Comparison of ENCODE assay signal across 1 cellular context in genomic region chr4:77157859-77158486, GRCh38.
TF ChIP-seq lines count a peak whose summit lies in the region.

No MANE protein-coding gene starts in this region.

TF ChIP-seq in HepG2, 621 proteins besides CTCF, POLR2A, EP300 and RAD21 (continued from another document and continues in another):
- TF ChIP-seq NR2F6 (IDR thresholded peaks at IDR 0.05) (no peak), NR2F6 (CRISPR knock-in tag; IDR thresholded peaks at IDR 0.05) (0 out of 2 replicates have a peak, but pooled peaks have one; percentile 4), ZNF709 (CRISPR knock-in tag; IDR thresholded peaks at IDR 0.05) (no peak), SMARCE1 (IDR thresholded peaks at IDR 0.05; ENCODE audit: borderline replicate concordance) (no peak), ZNF234 (CRISPR knock-in tag; conservative IDR thresholded peaks at IDR 0.05) (no peak), MTA1 (CRISPR knock-in tag; IDR thresholded peaks at IDR 0.05; ENCODE audit: borderline replicate concordance) (peak; percentile 35; the same call in 1 of the 2 replicates), PHF21A (CRISPR knock-in tag; IDR thresholded peaks at IDR 0.05) (peak; percentile 54; the same call in 1 of the 2 replicates), ZNF569 (CRISPR knock-in tag; IDR thresholded peaks at IDR 0.05; ENCODE audit: borderline replicate concordance) (no peak), SKI (IDR thresholded peaks at IDR 0.05; ENCODE audit: partially characterized antibody) (peak; percentile 21), RBM22 (optimal IDR thresholded peaks at IDR 0.05; ENCODE audit: low read length) (no peak), BCLAF1 (IDR thresholded peaks at IDR 0.05) (no peak), MXI1 (IDR thresholded peaks at IDR 0.05; ENCODE audit: borderline replicate concordance, low read depth, low read length) (peak; percentile 70; the same call in 1 of the 3 replicates), SOX13 (IDR thresholded peaks at IDR 0.05) (no peak), SOX13 (CRISPR knock-in tag; conservative IDR thresholded peaks at IDR 0.05 in 1 of 2, IDR thresholded peaks at IDR 0.05 in 1 of 2) (peak in 1 of 2 experiments; percentile 68; a peak in 2 of 4 replicates), MBNL3 (CRISPR knock-in tag; conservative IDR thresholded peaks at IDR 0.05) (no peak), CENPT (CRISPR knock-in tag; IDR thresholded peaks at IDR 0.05; ENCODE audit: low read depth) (no peak), ZNF562 (CRISPR knock-in tag; IDR thresholded peaks at IDR 0.05; ENCODE audit: borderline replicate concordance) (no peak), SALL1 (CRISPR knock-in tag; IDR thresholded peaks at IDR 0.05) (peak; percentile 69), ZNF136 (CRISPR knock-in tag; IDR thresholded peaks at IDR 0.05; ENCODE audit: low read depth) (no peak), ZIK1 (CRISPR knock-in tag; IDR thresholded peaks at IDR 0.05; ENCODE audit: borderline replicate concordance, low read depth) (no peak; the same call in 1 of the 2 replicates), ZBTB7A (CRISPR knock-in tag; IDR thresholded peaks at IDR 0.05) (no peak), ZMYM2 (CRISPR knock-in tag; IDR thresholded peaks at IDR 0.05) (no peak), ZNF335 (CRISPR knock-in tag; IDR thresholded peaks at IDR 0.05) (0 out of 2 replicates have a peak, but pooled peaks have one; percentile 10), CEBPB (IDR thresholded peaks at IDR 0.05; ENCODE audit: borderline replicate concordance, low read depth, low read length) (peak; percentile 97), KDM2A (CRISPR knock-in tag; IDR thresholded peaks at IDR 0.05; ENCODE audit: borderline replicate concordance, low read depth) (peak; percentile 74), ZNF225 (CRISPR knock-in tag; IDR thresholded peaks at IDR 0.05) (no peak), ASH2L (IDR thresholded peaks at IDR 0.05; ENCODE audit: insufficient read length, low read depth, low read length) (peak; percentile 35), KDM5A (IDR thresholded peaks at IDR 0.05; ENCODE audit: borderline replicate concordance, low read length) (peak; percentile 61; the same call in 1 of the 2 replicates), STAT5B (CRISPR knock-in tag; IDR thresholded peaks at IDR 0.05) (no peak), ZNF597 (CRISPR knock-in tag; IDR thresholded peaks at IDR 0.05) (no peak), ZSCAN5A (CRISPR knock-in tag; IDR thresholded peaks at IDR 0.05; ENCODE audit: borderline replicate concordance) (no peak), REXO4 (CRISPR knock-in tag; IDR thresholded peaks at IDR 0.05; ENCODE audit: borderline replicate concordance) (no peak), SATB2 (CRISPR knock-in tag; IDR thresholded peaks at IDR 0.05) (no peak), NR2F1 (CRISPR knock-in tag; IDR thresholded peaks at IDR 0.05) (no peak), ZSCAN22 (CRISPR knock-in tag; IDR thresholded peaks at IDR 0.05) (no peak), ZMYM3 (CRISPR knock-in tag; IDR thresholded peaks at IDR 0.05) (peak; percentile 41; the same call in 1 of the 2 replicates), NFYB (CRISPR knock-in tag; IDR thresholded peaks at IDR 0.05) (no peak), TAF15 (IDR thresholded peaks at IDR 0.05; ENCODE audit: low read depth, low read length, poor library complexity, severe bottlenecking) (peak; percentile 58), HNRNPLL (IDR thresholded peaks at IDR 0.05; ENCODE audit: low read depth, low read length, poor library complexity, severe bottlenecking) (peak; percentile 89), ZBTB10 (CRISPR knock-in tag; IDR thresholded peaks at IDR 0.05; ENCODE audit: borderline replicate concordance) (no peak)
- TF ChIP-seq, protein P1, sequence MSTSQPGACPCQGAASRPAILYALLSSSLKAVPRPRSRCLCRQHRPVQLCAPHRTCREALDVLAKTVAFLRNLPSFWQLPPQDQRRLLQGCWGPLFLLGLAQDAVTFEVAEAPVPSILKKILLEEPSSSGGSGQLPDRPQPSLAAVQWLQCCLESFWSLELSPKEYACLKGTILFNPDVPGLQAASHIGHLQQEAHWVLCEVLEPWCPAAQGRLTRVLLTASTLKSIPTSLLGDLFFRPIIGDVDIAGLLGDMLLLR (CRISPR knock-in tag; IDR thresholded peaks at IDR 0.05): no peak
- TF ChIP-seq, protein P2, sequence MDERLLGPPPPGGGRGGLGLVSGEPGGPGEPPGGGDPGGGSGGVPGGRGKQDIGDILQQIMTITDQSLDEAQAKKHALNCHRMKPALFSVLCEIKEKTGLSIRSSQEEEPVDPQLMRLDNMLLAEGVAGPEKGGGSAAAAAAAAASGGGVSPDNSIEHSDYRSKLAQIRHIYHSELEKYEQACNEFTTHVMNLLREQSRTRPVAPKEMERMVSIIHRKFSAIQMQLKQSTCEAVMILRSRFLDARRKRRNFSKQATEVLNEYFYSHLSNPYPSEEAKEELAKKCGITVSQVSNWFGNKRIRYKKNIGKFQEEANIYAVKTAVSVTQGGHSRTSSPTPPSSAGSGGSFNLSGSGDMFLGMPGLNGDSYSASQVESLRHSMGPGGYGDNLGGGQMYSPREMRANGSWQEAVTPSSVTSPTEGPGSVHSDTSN (CRISPR knock-in tag; IDR thresholded peaks at IDR 0.05): no peak
- TF ChIP-seq, protein P3, sequence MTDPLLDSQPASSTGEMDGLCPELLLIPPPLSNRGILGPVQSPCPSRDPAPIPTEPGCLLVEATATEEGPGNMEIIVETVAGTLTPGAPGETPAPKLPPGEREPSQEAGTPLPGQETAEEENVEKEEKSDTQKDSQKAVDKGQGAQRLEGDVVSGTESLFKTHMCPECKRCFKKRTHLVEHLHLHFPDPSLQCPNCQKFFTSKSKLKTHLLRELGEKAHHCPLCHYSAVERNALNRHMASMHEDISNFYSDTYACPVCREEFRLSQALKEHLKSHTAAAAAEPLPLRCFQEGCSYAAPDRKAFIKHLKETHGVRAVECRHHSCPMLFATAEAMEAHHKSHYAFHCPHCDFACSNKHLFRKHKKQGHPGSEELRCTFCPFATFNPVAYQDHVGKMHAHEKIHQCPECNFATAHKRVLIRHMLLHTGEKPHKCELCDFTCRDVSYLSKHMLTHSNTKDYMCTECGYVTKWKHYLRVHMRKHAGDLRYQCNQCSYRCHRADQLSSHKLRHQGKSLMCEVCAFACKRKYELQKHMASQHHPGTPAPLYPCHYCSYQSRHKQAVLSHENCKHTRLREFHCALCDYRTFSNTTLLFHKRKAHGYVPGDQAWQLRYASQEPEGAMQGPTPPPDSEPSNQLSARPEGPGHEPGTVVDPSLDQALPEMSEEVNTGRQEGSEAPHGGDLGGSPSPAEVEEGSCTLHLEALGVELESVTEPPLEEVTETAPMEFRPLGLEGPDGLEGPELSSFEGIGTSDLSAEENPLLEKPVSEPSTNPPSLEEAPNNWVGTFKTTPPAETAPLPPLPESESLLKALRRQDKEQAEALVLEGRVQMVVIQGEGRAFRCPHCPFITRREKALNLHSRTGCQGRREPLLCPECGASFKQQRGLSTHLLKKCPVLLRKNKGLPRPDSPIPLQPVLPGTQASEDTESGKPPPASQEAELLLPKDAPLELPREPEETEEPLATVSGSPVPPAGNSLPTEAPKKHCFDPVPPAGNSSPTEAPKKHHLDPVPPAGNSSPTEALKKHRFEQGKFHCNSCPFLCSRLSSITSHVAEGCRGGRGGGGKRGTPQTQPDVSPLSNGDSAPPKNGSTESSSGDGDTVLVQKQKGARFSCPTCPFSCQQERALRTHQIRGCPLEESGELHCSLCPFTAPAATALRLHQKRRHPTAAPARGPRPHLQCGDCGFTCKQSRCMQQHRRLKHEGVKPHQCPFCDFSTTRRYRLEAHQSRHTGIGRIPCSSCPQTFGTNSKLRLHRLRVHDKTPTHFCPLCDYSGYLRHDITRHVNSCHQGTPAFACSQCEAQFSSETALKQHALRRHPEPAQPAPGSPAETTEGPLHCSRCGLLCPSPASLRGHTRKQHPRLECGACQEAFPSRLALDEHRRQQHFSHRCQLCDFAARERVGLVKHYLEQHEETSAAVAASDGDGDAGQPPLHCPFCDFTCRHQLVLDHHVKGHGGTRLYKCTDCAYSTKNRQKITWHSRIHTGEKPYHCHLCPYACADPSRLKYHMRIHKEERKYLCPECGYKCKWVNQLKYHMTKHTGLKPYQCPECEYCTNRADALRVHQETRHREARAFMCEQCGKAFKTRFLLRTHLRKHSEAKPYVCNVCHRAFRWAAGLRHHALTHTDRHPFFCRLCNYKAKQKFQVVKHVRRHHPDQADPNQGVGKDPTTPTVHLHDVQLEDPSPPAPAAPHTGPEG (CRISPR knock-in tag; IDR thresholded peaks at IDR 0.05): no peak
- TF ChIP-seq, protein P4, sequence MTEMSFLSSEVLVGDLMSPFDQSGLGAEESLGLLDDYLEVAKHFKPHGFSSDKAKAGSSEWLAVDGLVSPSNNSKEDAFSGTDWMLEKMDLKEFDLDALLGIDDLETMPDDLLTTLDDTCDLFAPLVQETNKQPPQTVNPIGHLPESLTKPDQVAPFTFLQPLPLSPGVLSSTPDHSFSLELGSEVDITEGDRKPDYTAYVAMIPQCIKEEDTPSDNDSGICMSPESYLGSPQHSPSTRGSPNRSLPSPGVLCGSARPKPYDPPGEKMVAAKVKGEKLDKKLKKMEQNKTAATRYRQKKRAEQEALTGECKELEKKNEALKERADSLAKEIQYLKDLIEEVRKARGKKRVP (CRISPR knock-in tag; IDR thresholded peaks at IDR 0.05): no peak; a peak in 1 of 4 replicates
